In the genomic region with DNA sequence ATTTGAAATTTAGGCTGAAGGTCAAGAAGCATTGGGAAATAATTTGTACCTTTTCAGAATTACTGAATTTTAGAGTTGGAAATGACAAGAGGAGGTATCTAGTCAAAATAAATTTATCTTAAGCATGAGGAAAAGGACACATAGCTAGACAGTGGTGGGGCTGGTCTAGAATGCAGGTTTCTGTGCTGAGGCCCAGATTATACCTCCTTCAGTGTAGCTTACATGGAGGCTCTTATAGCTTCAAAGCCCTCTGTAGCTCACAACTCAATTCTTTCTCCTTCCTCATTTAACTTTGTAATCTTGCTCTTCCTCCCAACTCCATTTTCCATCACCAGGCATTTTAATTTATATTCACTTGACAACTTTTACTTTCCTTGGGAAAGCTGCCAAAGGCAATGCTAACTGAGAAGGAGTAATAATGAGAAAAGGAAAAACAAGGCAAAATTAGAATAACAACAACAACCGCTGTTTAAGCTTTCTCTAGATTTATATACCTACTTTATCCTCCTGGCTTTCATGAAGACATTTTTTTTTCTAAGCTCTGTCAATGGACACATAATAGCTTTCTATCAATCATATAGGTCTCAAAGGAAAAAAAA, we compare ENCODE assay signal across 27 cellular contexts. TPM values are rescaled to one million over a fixed set of nuclear protein-coding genes. Genes with fewer than 3 reads are reported as not detected.
"Had no signal": no experiment of that assay in that cellular context is flagged by ENCODE, and none has a peak within 500 bp of the region (broad histone marks: within the 10 kb centered on the region; RNA-seq: fewer than 3 reads in every experiment).

No MANE protein-coding gene starts in this region.

- H3K9me3 Mint-ChIP-seq: activated CD4-positive, alpha-beta T cell treated with anti-CD3 and anti-CD28 coated beads, Interleukin-2, amount 10 ng/mL, durations not matched to agents 24 days and 14 days; activated naive CD4-positive, alpha-beta T cell treated with anti-CD3 and anti-CD28 coated beads, Interleukin-2, amount 50 U/mL, for 72 hours; activated naive CD8-positive, alpha-beta T cell treated with anti-CD3 and anti-CD28 coated beads, Interleukin-2, amount 50 U/mL, for 24 hours; activated T-cell treated with anti-CD3 and anti-CD28 coated beads, Interleukin-2, amount 50 U/mL, for 24 hours; central memory CD8-positive, alpha-beta T cell; T-helper 1 cell treated with Interleukin-12 subunit alpha and Interleukin-12 subunit beta and Interleukin-4 antibody, amounts not matched to agents 30 μg/mL and 1 μg/mL, for 36 hours had no signal

- H3K27me3 ChIP-seq: ascending aorta, body of pancreas, Peyer's patch had no signal

- H3K36me3 Mint-ChIP-seq: activated CD8-positive, alpha-beta memory T cell treated with anti-CD3 and anti-CD28 coated beads, Interleukin-2, amount 10 ng/mL, durations not matched to agents 7 days and 5 days; activated naive CD4-positive, alpha-beta T cell treated with anti-CD3 and anti-CD28 coated beads, Interleukin-2, amount 50 U/mL, for 72 hours had no signal

- H3K27ac ChIP-seq: ascending aorta, body of pancreas, Peyer's patch, RWPE1 had no signal

- H3K4me1 ChIP-seq: Peyer's patch had no signal

- ATAC-seq: activated CD8-positive, alpha-beta memory T cell treated with anti-CD3 and anti-CD28 coated beads, Interleukin-2, amount 10 ng/mL, durations not matched to agents 7 days and 5 days; activated naive CD4-positive, alpha-beta T cell treated with anti-CD3 and anti-CD28 coated beads, Interleukin-2, amount 50 U/mL, for 72 hours; activated naive CD8-positive, alpha-beta T cell treated with anti-CD3 and anti-CD28 coated beads, Interleukin-2, amount 50 U/mL, for 24 hours; body of pancreas; K562 had no signal

- H3K36me3 ChIP-seq: ascending aorta, Peyer's patch had no signal

- H3K27me3 Mint-ChIP-seq: activated CD4-positive, alpha-beta T cell treated with anti-CD3 and anti-CD28 coated beads, Interleukin-2, amount 10 ng/mL, durations not matched to agents 24 days and 14 days; activated CD8-positive, alpha-beta memory T cell treated with anti-CD3 and anti-CD28 coated beads, Interleukin-2, amount 10 ng/mL, durations not matched to agents 7 days and 5 days; activated naive CD8-positive, alpha-beta T cell treated with anti-CD3 and anti-CD28 coated beads, Interleukin-2, amount 50 U/mL, for 24 hours; activated T-cell treated with anti-CD3 and anti-CD28 coated beads, Interleukin-2, amount 50 U/mL, for 24 hours; central memory CD8-positive, alpha-beta T cell had no signal

- H3K9me3 ChIP-seq: ascending aorta, body of pancreas, Peyer's patch had no signal

- H3K4me3 Mint-ChIP-seq: activated CD4-positive, alpha-beta T cell treated with anti-CD3 and anti-CD28 coated beads, Interleukin-2, amount 10 ng/mL, durations not matched to agents 24 days and 14 days; activated CD8-positive, alpha-beta memory T cell treated with anti-CD3 and anti-CD28 coated beads, Interleukin-2, amount 10 ng/mL, durations not matched to agents 7 days and 5 days; activated naive CD8-positive, alpha-beta T cell treated with anti-CD3 and anti-CD28 coated beads, Interleukin-2, amount 50 U/mL, for 24 hours; activated T-cell treated with anti-CD3 and anti-CD28 coated beads, Interleukin-2, amount 50 U/mL, for 24 hours; central memory CD8-positive, alpha-beta T cell; T-helper 1 cell treated with Interleukin-12 subunit alpha and Interleukin-12 subunit beta and Interleukin-4 antibody, amounts not matched to agents 30 μg/mL and 1 μg/mL, for 36 hours had no signal

- DNase-seq: activated CD4-positive, alpha-beta T cell treated with anti-CD3 and anti-CD28 coated beads, Interleukin-2, amount 10 ng/mL, durations not matched to agents 24 days and 14 days; activated CD4-positive, alpha-beta T cell treated with anti-CD3 and anti-CD28 coated beads, Interleukin-2, amount 50 U/mL, for 48 hours; activated CD4-positive, CD25-positive, alpha-beta regulatory T cell treated with anti-CD3 and anti-CD28 coated beads, Interleukin-2, amount 50 U/mL, for 72 hours; activated CD8-positive, alpha-beta memory T cell treated with anti-CD3 and anti-CD28 coated beads, Interleukin-2, amount 10 ng/mL, durations not matched to agents 7 days and 5 days; activated effector memory CD4-positive, alpha-beta T cell treated with anti-CD3 and anti-CD28 coated beads, Interleukin-2, amount 50 U/mL, for 16 hours; activated naive CD4-positive, alpha-beta T cell treated with Interleukin-2 at 50 U/mL for 16 hours; activated naive CD8-positive, alpha-beta T cell treated with anti-CD3 and anti-CD28 coated beads, Interleukin-2, amount 50 U/mL, for 24 hours; activated T-cell treated with anti-CD3 and anti-CD28 coated beads, Interleukin-2, amount 50 U/mL, for 24 hours; amniotic stem cell; body of pancreas; NCI-H1092; NCI-H1417 treated with DMSO at 0.1 percent for 48 hours; NCI-H1694; NCI-H2029; NCI-H2107; NCI-H510A treated with DMSO at 0.1 percent for 48 hours; NCI-H69; NK-92 treated with Interleukin-12 subunit alpha and Interleukin-12 subunit beta, amount 100 ng/mL, for 24 hours; OCI-M1; Peyer's patch; SHP77 had no signal

- H3K27ac Mint-ChIP-seq: activated CD4-positive, alpha-beta T cell treated with anti-CD3 and anti-CD28 coated beads, Interleukin-2, amount 10 ng/mL, durations not matched to agents 24 days and 14 days; activated CD8-positive, alpha-beta memory T cell treated with anti-CD3 and anti-CD28 coated beads, Interleukin-2, amount 10 ng/mL, durations not matched to agents 7 days and 5 days; activated naive CD4-positive, alpha-beta T cell treated with anti-CD3 and anti-CD28 coated beads, Interleukin-2, amount 50 U/mL, for 72 hours; activated naive CD8-positive, alpha-beta T cell treated with anti-CD3 and anti-CD28 coated beads, Interleukin-2, amount 50 U/mL, for 24 hours; activated T-cell treated with anti-CD3 and anti-CD28 coated beads, Interleukin-2, amount 50 U/mL, for 24 hours; T-helper 1 cell treated with Interleukin-12 subunit alpha and Interleukin-12 subunit beta and Interleukin-4 antibody, amounts not matched to agents 30 μg/mL and 1 μg/mL, for 36 hours had no signal

- H3K4me3 ChIP-seq: ascending aorta, body of pancreas, K562, Peyer's patch had no signal

- H3K4me1 Mint-ChIP-seq: activated CD4-positive, alpha-beta T cell treated with anti-CD3 and anti-CD28 coated beads, Interleukin-2, amount 10 ng/mL, durations not matched to agents 24 days and 14 days; activated CD8-positive, alpha-beta memory T cell treated with anti-CD3 and anti-CD28 coated beads, Interleukin-2, amount 10 ng/mL, durations not matched to agents 7 days and 5 days had no signal

RNA-seq across cellular contexts. Expression of gene CLHC1, which starts 58.6 kb away (rescaled TPM):
- total RNA-seq: ascending aorta had no signal
